Comparison of ENCODE assay signal across 1 cellular context in the genomic region with DNA sequence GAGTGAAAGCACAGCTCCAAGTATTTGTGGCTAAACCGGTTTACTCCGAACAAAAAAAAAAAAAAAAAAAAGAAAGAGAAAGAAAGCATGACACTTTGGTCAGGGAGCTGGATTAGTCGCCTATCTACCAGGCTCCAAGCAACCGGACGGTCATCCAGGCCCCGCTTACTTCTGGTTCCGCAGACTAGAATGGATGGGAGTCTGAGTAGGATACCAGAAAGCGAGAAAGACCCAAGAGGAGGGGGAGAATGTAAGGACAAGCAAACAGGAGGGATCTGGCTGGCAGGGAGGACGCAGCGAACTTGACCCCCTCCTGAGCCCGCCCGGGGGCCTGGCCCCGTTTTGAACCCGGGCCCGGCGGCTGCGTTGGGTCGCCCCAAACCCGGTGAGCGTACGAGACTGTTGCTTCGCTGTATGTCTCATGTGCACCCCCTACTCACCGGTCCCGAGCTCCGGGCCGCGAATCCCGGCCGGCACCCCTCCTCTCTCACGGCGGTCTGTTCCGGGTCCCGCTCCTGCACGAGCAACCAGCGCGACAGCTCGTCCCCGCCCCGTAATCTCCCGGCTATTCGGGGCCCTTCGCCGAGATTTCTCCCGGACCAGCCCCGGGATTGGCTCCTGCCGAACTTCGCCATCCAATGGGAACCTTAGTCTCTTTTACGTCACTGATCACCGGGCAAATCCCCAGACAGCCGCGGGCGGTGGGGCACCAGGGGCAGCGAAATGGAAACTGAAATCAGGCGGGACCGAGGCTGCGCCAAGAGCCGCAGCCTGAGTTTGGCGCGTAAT.
TF ChIP-seq lines count a peak whose summit lies in the region.

A gene with protein sequence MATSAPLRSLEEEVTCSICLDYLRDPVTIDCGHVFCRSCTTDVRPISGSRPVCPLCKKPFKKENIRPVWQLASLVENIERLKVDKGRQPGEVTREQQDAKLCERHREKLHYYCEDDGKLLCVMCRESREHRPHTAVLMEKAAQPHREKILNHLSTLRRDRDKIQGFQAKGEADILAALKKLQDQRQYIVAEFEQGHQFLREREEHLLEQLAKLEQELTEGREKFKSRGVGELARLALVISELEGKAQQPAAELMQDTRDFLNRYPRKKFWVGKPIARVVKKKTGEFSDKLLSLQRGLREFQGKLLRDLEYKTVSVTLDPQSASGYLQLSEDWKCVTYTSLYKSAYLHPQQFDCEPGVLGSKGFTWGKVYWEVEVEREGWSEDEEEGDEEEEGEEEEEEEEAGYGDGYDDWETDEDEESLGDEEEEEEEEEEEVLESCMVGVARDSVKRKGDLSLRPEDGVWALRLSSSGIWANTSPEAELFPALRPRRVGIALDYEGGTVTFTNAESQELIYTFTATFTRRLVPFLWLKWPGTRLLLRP (minus strand): TSS at position 542 of the 789 bp plus-strand sequence. CDS start 14,303 bp downstream, outside the sequence.

TF ChIP-seq in GM12878, 131 proteins besides CTCF, POLR2A, EP300 and RAD21 (continued from another document and continues in another):
- TF ChIP-seq, protein P1, sequence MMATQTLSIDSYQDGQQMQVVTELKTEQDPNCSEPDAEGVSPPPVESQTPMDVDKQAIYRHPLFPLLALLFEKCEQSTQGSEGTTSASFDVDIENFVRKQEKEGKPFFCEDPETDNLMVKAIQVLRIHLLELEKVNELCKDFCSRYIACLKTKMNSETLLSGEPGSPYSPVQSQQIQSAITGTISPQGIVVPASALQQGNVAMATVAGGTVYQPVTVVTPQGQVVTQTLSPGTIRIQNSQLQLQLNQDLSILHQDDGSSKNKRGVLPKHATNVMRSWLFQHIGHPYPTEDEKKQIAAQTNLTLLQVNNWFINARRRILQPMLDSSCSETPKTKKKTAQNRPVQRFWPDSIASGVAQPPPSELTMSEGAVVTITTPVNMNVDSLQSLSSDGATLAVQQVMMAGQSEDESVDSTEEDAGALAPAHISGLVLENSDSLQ (IDR thresholded peaks at IDR 0.05), result peak; percentile 63
- TF ChIP-seq MXI1 (IDR thresholded peaks at IDR 0.05; ENCODE audit: low read depth, low read length) (peak; percentile 70; the same call in 1 of the 2 replicates), ETV6 (conservative IDR thresholded peaks at IDR 0.05 in 1 of 2, IDR thresholded peaks at IDR 0.05 in 1 of 2; ENCODE audit: borderline replicate concordance in 1 of 2, low read depth in 1 of 2) (no peak), CEBPB (IDR thresholded peaks at IDR 0.05; ENCODE audit: borderline replicate concordance in 1 of 2, low read depth in 2 of 2, low read length in 2 of 2) (peak in 1 of 2 experiments; percentile 68; a peak in 1 of 4 replicates), NR2C1 (IDR thresholded peaks at IDR 0.05) (no peak), ZNF24 (IDR thresholded peaks at IDR 0.05) (no peak), NFYA (IDR thresholded peaks at IDR 0.05; ENCODE audit: borderline replicate concordance, low read depth, low read length) (no peak), SREBF1 (IDR thresholded peaks at IDR 0.05; ENCODE audit: low read length) (0 out of 2 replicates have a peak, but pooled peaks have one; percentile 14), KDM1A (IDR thresholded peaks at IDR 0.05; ENCODE audit: borderline replicate concordance) (no peak), SMAD1 (IDR thresholded peaks at IDR 0.05; ENCODE audit: low read depth, partially characterized antibody) (peak; percentile 59), NRF1 (conservative IDR thresholded peaks at IDR 0.05; ENCODE audit: low read depth, low read length) (0 out of 2 replicates have a peak, but pooled peaks have one; percentile 19), RELA (IDR thresholded peaks at IDR 0.05; ENCODE audit: borderline replicate concordance, partially characterized antibody) (peak; percentile 20), CBX5 (IDR thresholded peaks at IDR 0.05; ENCODE audit: low read depth) (no peak), RUNX3 (IDR thresholded peaks at IDR 0.05; ENCODE audit: low read length) (peak; percentile 22; the same call in 1 of the 2 replicates), TAF1 (IDR thresholded peaks at IDR 0.05; ENCODE audit: borderline replicate concordance, low read depth, low read length) (peak; percentile 36; the same call in 1 of the 2 replicates), MEF2A (IDR thresholded peaks at IDR 0.05; ENCODE audit: insufficient read depth, low read depth, low read length) (0 out of 2 replicates have a peak, but pooled peaks have one; percentile 3), DPF2 (IDR thresholded peaks at IDR 0.05) (peak; percentile 64; the same call in 1 of the 2 replicates), POU2F2 (IDR thresholded peaks at IDR 0.05; ENCODE audit: borderline replicate concordance, low read depth, low read length) (no peak; the same call in 2 of the 3 replicates), CREM (IDR thresholded peaks at IDR 0.05; ENCODE audit: low read depth) (peak; percentile 94), ZNF207 (IDR thresholded peaks at IDR 0.05; ENCODE audit: borderline replicate concordance) (no peak), SRF (IDR thresholded peaks at IDR 0.05; ENCODE audit: low read depth in 2 of 2, low read length in 2 of 2) (no peak), ZNF384 (IDR thresholded peaks at IDR 0.05; ENCODE audit: borderline replicate concordance, low read depth, low read length) (peak; percentile 23; the same call in 1 of the 2 replicates), BCL11A (IDR thresholded peaks at IDR 0.05; ENCODE audit: low read depth, low read length) (0 out of 2 replicates have a peak, but pooled peaks have one; percentile 4), RFX5 (IDR thresholded peaks at IDR 0.05; ENCODE audit: low read depth, low read length) (peak; percentile 99), RCOR1 (conservative IDR thresholded peaks at IDR 0.05; ENCODE audit: low read depth, low read length) (0 out of 2 replicates have a peak, but pooled peaks have one; percentile 45), GATAD2B (conservative IDR thresholded peaks at IDR 0.05; ENCODE audit: low read depth) (peak; percentile 60), CREB1 (IDR thresholded peaks at IDR 0.05; ENCODE audit: low read depth) (peak; percentile 97), PAX5 (IDR thresholded peaks at IDR 0.05; ENCODE audit: borderline replicate concordance, low read depth, low read length) (peak; percentile 81; the same call in 1 of the 2 replicates), SMAD5 (IDR thresholded peaks at IDR 0.05; ENCODE audit: low read depth) (0 out of 2 replicates have a peak, but pooled peaks have one; percentile 70)
- TF ChIP-seq, protein P2, sequence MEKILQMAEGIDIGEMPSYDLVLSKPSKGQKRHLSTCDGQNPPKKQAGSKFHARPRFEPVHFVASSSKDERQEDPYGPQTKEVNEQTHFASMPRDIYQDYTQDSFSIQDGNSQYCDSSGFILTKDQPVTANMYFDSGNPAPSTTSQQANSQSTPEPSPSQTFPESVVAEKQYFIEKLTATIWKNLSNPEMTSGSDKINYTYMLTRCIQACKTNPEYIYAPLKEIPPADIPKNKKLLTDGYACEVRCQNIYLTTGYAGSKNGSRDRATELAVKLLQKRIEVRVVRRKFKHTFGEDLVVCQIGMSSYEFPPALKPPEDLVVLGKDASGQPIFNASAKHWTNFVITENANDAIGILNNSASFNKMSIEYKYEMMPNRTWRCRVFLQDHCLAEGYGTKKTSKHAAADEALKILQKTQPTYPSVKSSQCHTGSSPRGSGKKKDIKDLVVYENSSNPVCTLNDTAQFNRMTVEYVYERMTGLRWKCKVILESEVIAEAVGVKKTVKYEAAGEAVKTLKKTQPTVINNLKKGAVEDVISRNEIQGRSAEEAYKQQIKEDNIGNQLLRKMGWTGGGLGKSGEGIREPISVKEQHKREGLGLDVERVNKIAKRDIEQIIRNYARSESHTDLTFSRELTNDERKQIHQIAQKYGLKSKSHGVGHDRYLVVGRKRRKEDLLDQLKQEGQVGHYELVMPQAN (conservative IDR thresholded peaks at IDR 0.05), result peak; percentile 91
- TF ChIP-seq, protein P3, sequence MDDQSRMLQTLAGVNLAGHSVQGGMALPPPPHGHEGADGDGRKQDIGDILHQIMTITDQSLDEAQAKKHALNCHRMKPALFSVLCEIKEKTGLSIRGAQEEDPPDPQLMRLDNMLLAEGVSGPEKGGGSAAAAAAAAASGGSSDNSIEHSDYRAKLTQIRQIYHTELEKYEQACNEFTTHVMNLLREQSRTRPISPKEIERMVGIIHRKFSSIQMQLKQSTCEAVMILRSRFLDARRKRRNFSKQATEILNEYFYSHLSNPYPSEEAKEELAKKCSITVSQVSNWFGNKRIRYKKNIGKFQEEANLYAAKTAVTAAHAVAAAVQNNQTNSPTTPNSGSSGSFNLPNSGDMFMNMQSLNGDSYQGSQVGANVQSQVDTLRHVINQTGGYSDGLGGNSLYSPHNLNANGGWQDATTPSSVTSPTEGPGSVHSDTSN (IDR thresholded peaks at IDR 0.05; ENCODE audit: insufficient replicate concordance, low read depth, low read length), result no peak
- TF ChIP-seq, protein P4, sequence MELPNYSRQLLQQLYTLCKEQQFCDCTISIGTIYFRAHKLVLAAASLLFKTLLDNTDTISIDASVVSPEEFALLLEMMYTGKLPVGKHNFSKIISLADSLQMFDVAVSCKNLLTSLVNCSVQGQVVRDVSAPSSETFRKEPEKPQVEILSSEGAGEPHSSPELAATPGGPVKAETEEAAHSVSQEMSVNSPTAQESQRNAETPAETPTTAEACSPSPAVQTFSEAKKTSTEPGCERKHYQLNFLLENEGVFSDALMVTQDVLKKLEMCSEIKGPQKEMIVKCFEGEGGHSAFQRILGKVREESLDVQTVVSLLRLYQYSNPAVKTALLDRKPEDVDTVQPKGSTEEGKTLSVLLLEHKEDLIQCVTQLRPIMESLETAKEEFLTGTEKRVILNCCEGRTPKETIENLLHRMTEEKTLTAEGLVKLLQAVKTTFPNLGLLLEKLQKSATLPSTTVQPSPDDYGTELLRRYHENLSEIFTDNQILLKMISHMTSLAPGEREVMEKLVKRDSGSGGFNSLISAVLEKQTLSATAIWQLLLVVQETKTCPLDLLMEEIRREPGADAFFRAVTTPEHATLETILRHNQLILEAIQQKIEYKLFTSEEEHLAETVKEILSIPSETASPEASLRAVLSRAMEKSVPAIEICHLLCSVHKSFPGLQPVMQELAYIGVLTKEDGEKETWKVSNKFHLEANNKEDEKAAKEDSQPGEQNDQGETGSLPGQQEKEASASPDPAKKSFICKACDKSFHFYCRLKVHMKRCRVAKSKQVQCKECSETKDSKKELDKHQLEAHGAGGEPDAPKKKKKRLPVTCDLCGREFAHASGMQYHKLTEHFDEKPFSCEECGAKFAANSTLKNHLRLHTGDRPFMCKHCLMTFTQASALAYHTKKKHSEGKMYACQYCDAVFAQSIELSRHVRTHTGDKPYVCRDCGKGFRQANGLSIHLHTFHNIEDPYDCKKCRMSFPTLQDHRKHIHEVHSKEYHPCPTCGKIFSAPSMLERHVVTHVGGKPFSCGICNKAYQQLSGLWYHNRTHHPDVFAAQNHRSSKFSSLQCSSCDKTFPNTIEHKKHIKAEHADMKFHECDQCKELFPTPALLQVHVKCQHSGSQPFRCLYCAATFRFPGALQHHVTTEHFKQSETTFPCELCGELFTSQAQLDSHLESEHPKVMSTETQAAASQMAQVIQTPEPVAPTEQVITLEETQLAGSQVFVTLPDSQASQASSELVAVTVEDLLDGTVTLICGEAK (IDR thresholded peaks at IDR 0.05; ENCODE audit: borderline replicate concordance), result no peak
- TF ChIP-seq, protein P5, sequence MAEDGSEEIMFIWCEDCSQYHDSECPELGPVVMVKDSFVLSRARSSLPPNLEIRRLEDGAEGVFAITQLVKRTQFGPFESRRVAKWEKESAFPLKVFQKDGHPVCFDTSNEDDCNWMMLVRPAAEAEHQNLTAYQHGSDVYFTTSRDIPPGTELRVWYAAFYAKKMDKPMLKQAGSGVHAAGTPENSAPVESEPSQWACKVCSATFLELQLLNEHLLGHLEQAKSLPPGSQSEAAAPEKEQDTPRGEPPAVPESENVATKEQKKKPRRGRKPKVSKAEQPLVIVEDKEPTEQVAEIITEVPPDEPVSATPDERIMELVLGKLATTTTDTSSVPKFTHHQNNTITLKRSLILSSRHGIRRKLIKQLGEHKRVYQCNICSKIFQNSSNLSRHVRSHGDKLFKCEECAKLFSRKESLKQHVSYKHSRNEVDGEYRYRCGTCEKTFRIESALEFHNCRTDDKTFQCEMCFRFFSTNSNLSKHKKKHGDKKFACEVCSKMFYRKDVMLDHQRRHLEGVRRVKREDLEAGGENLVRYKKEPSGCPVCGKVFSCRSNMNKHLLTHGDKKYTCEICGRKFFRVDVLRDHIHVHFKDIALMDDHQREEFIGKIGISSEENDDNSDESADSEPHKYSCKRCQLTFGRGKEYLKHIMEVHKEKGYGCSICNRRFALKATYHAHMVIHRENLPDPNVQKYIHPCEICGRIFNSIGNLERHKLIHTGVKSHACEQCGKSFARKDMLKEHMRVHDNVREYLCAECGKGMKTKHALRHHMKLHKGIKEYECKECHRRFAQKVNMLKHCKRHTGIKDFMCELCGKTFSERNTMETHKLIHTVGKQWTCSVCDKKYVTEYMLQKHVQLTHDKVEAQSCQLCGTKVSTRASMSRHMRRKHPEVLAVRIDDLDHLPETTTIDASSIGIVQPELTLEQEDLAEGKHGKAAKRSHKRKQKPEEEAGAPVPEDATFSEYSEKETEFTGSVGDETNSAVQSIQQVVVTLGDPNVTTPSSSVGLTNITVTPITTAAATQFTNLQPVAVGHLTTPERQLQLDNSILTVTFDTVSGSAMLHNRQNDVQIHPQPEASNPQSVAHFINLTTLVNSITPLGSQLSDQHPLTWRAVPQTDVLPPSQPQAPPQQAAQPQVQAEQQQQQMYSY (CRISPR knock-in tag; IDR thresholded peaks at IDR 0.05), result no peak
- TF ChIP-seq, protein P6, sequence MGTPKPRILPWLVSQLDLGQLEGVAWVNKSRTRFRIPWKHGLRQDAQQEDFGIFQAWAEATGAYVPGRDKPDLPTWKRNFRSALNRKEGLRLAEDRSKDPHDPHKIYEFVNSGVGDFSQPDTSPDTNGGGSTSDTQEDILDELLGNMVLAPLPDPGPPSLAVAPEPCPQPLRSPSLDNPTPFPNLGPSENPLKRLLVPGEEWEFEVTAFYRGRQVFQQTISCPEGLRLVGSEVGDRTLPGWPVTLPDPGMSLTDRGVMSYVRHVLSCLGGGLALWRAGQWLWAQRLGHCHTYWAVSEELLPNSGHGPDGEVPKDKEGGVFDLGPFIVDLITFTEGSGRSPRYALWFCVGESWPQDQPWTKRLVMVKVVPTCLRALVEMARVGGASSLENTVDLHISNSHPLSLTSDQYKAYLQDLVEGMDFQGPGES (IDR thresholded peaks at IDR 0.05), result peak; percentile 58; the same call in 1 of the 2 replicates
- TF ChIP-seq, protein P7, sequence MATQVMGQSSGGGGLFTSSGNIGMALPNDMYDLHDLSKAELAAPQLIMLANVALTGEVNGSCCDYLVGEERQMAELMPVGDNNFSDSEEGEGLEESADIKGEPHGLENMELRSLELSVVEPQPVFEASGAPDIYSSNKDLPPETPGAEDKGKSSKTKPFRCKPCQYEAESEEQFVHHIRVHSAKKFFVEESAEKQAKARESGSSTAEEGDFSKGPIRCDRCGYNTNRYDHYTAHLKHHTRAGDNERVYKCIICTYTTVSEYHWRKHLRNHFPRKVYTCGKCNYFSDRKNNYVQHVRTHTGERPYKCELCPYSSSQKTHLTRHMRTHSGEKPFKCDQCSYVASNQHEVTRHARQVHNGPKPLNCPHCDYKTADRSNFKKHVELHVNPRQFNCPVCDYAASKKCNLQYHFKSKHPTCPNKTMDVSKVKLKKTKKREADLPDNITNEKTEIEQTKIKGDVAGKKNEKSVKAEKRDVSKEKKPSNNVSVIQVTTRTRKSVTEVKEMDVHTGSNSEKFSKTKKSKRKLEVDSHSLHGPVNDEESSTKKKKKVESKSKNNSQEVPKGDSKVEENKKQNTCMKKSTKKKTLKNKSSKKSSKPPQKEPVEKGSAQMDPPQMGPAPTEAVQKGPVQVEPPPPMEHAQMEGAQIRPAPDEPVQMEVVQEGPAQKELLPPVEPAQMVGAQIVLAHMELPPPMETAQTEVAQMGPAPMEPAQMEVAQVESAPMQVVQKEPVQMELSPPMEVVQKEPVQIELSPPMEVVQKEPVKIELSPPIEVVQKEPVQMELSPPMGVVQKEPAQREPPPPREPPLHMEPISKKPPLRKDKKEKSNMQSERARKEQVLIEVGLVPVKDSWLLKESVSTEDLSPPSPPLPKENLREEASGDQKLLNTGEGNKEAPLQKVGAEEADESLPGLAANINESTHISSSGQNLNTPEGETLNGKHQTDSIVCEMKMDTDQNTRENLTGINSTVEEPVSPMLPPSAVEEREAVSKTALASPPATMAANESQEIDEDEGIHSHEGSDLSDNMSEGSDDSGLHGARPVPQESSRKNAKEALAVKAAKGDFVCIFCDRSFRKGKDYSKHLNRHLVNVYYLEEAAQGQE (IDR thresholded peaks at IDR 0.05; ENCODE audit: low read depth, low read length), result no peak
